8 cellular contexts compared by ENCODE assay signal in genomic region chr11:86192858-86193257, GRCh38. TPM values are rescaled to one million over a fixed set of nuclear protein-coding genes. Genes with fewer than 3 reads are reported as not detected.
A peak's percentile ranks its signal among the peaks of the same experiment; 100 is the strongest.
DNase-seq lines count a peak whose midpoint lies in the region; ATAC-seq lines count a peak whose summit lies in the region.

No MANE protein-coding gene starts in this region.

- peak overlapping the region; percentile 64 for H3K27ac Mint-ChIP-seq in activated CD4-positive, alpha-beta memory T cell treated with anti-CD3 and anti-CD28 coated beads for 36 hours
- H3K27ac Mint-ChIP-seq in natural killer cell treated with Interleukin-12 subunit alpha and Interleukin-12 subunit beta and Interleukin-15 and Interleukin-18, amount 100 ng/mL, for 72 hours, result peak overlapping the region; percentile 89 to 92

- H3K27me3 Mint-ChIP-seq in activated CD4-positive, alpha-beta memory T cell treated with anti-CD3 and anti-CD28 coated beads for 36 hours, result peaks cover 6% of the 10 kb centered on the region
- H3K27me3 Mint-ChIP-seq in natural killer cell treated with Interleukin-12 subunit alpha and Interleukin-12 subunit beta and Interleukin-15 and Interleukin-18, amount 100 ng/mL, for 72 hours, result no peaks in the 10 kb centered on the region

- ATAC-seq in HG03565 (IDR thresholded peaks at IDR 0.05; ENCODE audit: unreplicated experiment) (peak; percentile 5), GM18511 (IDR thresholded peaks at IDR 0.05; ENCODE audit: unreplicated experiment) (no peak)
- no peak for ATAC-seq in natural killer cell treated with Interleukin-12 subunit alpha and Interleukin-12 subunit beta and Interleukin-15 and Interleukin-18, amount 100 ng/mL, for 72 hours

- peak; percentile 3 for DNase-seq in DMS 273 (lab: John Stamatoyannopoulos, UW; ENCODE audit: unreplicated experiment)
- no peak for DNase-seq in DMS 273 treated with DMSO at 0.1 percent for 48 hours (lab: John Stamatoyannopoulos, UW)
- no peak for DNase-seq in activated CD4-positive, alpha-beta memory T cell treated with anti-CD3 and anti-CD28 coated beads for 36 hours
- no peak for DNase-seq in natural killer cell treated with Interleukin-12 subunit alpha and Interleukin-12 subunit beta and Interleukin-15 and Interleukin-18, amount 100 ng/mL, for 72 hours (ENCODE audit: low spot score)
- DNase-seq in CD1c-positive myeloid dendritic cell (ENCODE audit: extremely low spot score), result no peak
- no peak for DNase-seq in AG08396 (ENCODE audit: low spot score)

- intact Hi-C loops in activated CD4-positive, alpha-beta memory T cell treated with anti-CD3 and anti-CD28 coated beads for 36 hours (cut with micrococcal nuclease), result loop anchor here (1.0 to 5.0 kb wide), 8 partner anchors 16 to 245 kb away; no protein-coding TSS in a partner anchor

- no peak overlapping the region for H3K4me3 Mint-ChIP-seq in activated CD4-positive, alpha-beta memory T cell treated with anti-CD3 and anti-CD28 coated beads for 36 hours
- peak overlapping the region; percentile 78 for H3K4me3 Mint-ChIP-seq in natural killer cell treated with Interleukin-12 subunit alpha and Interleukin-12 subunit beta and Interleukin-15 and Interleukin-18, amount 100 ng/mL, for 72 hours

- CTCF ChIA-PET in activated CD4-positive, alpha-beta memory T cell treated with anti-CD3 and anti-CD28 coated beads for 36 hours (lab: Charles Lee), result interaction anchor here (0.6 to 3.9 kb wide), 36 partner anchors 10 to 338 kb away, joined by 3 to 79 read pairs (median 6); partner anchors contain the start of genes CCDC83 and PICALM

- H3K4me1 Mint-ChIP-seq in activated CD4-positive, alpha-beta memory T cell treated with anti-CD3 and anti-CD28 coated beads for 36 hours (ENCODE audit: low read depth), result peaks cover 34% of the 10 kb centered on the region
- peaks cover 31 to 36% of the 10 kb centered on the region in 2 donors for H3K4me1 Mint-ChIP-seq in natural killer cell treated with Interleukin-12 subunit alpha and Interleukin-12 subunit beta and Interleukin-15 and Interleukin-18, amount 100 ng/mL, for 72 hours (ENCODE audit: low read depth in 2 of 2)

- H3K36me3 Mint-ChIP-seq in activated CD4-positive, alpha-beta memory T cell treated with anti-CD3 and anti-CD28 coated beads for 36 hours, result no peaks in the 10 kb centered on the region
- no peaks in the 10 kb centered on the region for H3K36me3 Mint-ChIP-seq in natural killer cell treated with Interleukin-12 subunit alpha and Interleukin-12 subunit beta and Interleukin-15 and Interleukin-18, amount 100 ng/mL, for 72 hours

- no peaks in the 10 kb centered on the region for H3K9me3 Mint-ChIP-seq in activated CD4-positive, alpha-beta memory T cell treated with anti-CD3 and anti-CD28 coated beads for 36 hours
- no peaks in the 10 kb centered on the region for H3K9me3 Mint-ChIP-seq in natural killer cell treated with Interleukin-12 subunit alpha and Interleukin-12 subunit beta and Interleukin-15 and Interleukin-18, amount 100 ng/mL, for 72 hours

- POLR2A ChIA-PET in activated CD4-positive, alpha-beta memory T cell treated with anti-CD3 and anti-CD28 coated beads for 36 hours (lab: Charles Lee), result interaction anchor here (1.0 to 1.6 kb wide), 5 partner anchors 16 to 151 kb away, joined by 3 to 8 read pairs (median 5); partner anchors contain the start of gene PICALM

RNA-seq across cellular contexts. Expression of gene EED, which starts 51.7 kb away (rescaled TPM):
- total RNA-seq in activated CD4-positive, alpha-beta memory T cell treated with anti-CD3 and anti-CD28 coated beads for 36 hours, result 100 to 1,000 TPM; 170 TPM
- total RNA-seq in natural killer cell treated with Interleukin-12 subunit alpha and Interleukin-12 subunit beta and Interleukin-15 and Interleukin-18, amount 100 ng/mL, for 72 hours, result 100 to 1,000 TPM in 1 of 2 donors, 10 to 100 TPM in 1; 89.3 to 143 TPM
